Comparison of ENCODE assay signal across 8 cellular contexts in genomic region chr1:169529068-169529642, GRCh38. TPM values are rescaled to one million over a fixed set of nuclear protein-coding genes. Genes with fewer than 3 reads are reported as not detected.
A peak's percentile ranks its signal among the peaks of the same experiment; 100 is the strongest.
DNase-seq lines count a peak whose midpoint lies in the region; ATAC-seq, FAIRE-seq and TF ChIP-seq lines count a peak whose summit lies in the region.
"Had no signal": no experiment of that assay in that cellular context is flagged by ENCODE, and none has a peak within 500 bp of the region (broad histone marks: within the 10 kb centered on the region; RNA-seq: fewer than 3 reads in every experiment).

No MANE protein-coding gene starts in this region.

- no peaks in the 10 kb centered on the region for H3K9me3 ChIP-seq in small intestine (ENCODE audit: control insufficient read depth, low read depth)

- intact Hi-C loops in posterior vena cava (cut with DNase I) = no loop called here

- peaks cover 82% of the 10 kb centered on the region for H3K36me3 Mint-ChIP-seq in stimulated activated effector memory CD8-positive, alpha-beta T cell treated with anti-CD3 and anti-CD28 coated beads, Interleukin-12 subunit alpha, Interleukin-12 subunit beta, amount 100 ng/mL, for 72 hours
- H3K36me3 Mint-ChIP-seq in immature natural killer cell = no peaks in the 10 kb centered on the region

- whole genome bisulfite sequencing in small intestine, 3 donors = 8 to 24% (median 19%) methylated on average over 3 of the region's 3 CpGs

- no peak overlapping the region for H3K4me3 Mint-ChIP-seq in stimulated activated effector memory CD8-positive, alpha-beta T cell treated with anti-CD3 and anti-CD28 coated beads, Interleukin-12 subunit alpha, Interleukin-12 subunit beta, amount 100 ng/mL, for 72 hours
- no peak overlapping the region for H3K4me3 Mint-ChIP-seq in immature natural killer cell

- no peaks in the 10 kb centered on the region for H3K36me3 ChIP-seq in small intestine (ENCODE audit: control insufficient read depth in 2 of 2, insufficient read depth in 2 of 2, low read length in 2 of 2)

- H3K4me3 ChIP-seq in fibroblast of pulmonary artery (replicated peaks; ENCODE audit: low read depth, low read length) (no peak overlapping the region), small intestine (ENCODE audit: low read depth in 1 of 2, low read length in 2 of 2) (no peak overlapping the region)

- DNase-seq in NCI-H748 (lab: John Stamatoyannopoulos, UW; ENCODE audit: unreplicated experiment) = peak; percentile 78
- DNase-seq in fibroblast of pulmonary artery (ENCODE audit: low read depth) = peak; percentile 28
- peak; percentile 95 for DNase-seq in small intestine
- DNase-seq in stimulated activated effector memory CD8-positive, alpha-beta T cell treated with anti-CD3 and anti-CD28 coated beads, Interleukin-12 subunit alpha, Interleukin-12 subunit beta, amount 100 ng/mL, for 72 hours (ENCODE audit: low spot score in 2 of 2) = no peak
- no peak for DNase-seq in immature natural killer cell
- DNase-seq in posterior vena cava (ENCODE audit: low spot score) = no peak
- DNase-seq: NCI-H1092 treated with DMSO at 0.1 percent for 48 hours had no signal

- peak; percentile 28 for ATAC-seq in HG02610 (IDR thresholded peaks at IDR 0.05; ENCODE audit: unreplicated experiment)
- no peak for ATAC-seq in stimulated activated effector memory CD8-positive, alpha-beta T cell treated with anti-CD3 and anti-CD28 coated beads, Interleukin-12 subunit alpha, Interleukin-12 subunit beta, amount 100 ng/mL, for 72 hours

- peaks cover 4 to 8% of the 10 kb centered on the region in 2 donors for H3K4me1 ChIP-seq in small intestine (ENCODE audit: control insufficient read depth in 2 of 2, insufficient read depth in 1 of 2, low read depth in 1 of 2, low read length in 1 of 2)

- H3K27ac ChIP-seq in small intestine (ENCODE audit: low read depth in 1 of 2, low read length in 1 of 2) = peak overlapping the region in 1 of 2 donors; percentile 45

- no peaks in the 10 kb centered on the region for H3K9me3 Mint-ChIP-seq in stimulated activated effector memory CD8-positive, alpha-beta T cell treated with anti-CD3 and anti-CD28 coated beads, Interleukin-12 subunit alpha, Interleukin-12 subunit beta, amount 100 ng/mL, for 72 hours
- H3K9me3 Mint-ChIP-seq in immature natural killer cell = no peaks in the 10 kb centered on the region

- H3K4me1 Mint-ChIP-seq in stimulated activated effector memory CD8-positive, alpha-beta T cell treated with anti-CD3 and anti-CD28 coated beads, Interleukin-12 subunit alpha, Interleukin-12 subunit beta, amount 100 ng/mL, for 72 hours = no peaks in the 10 kb centered on the region
- H3K4me1 Mint-ChIP-seq in immature natural killer cell = peaks cover 1 to 5% of the 10 kb centered on the region in 2 donors

- no peak overlapping the region for H3K27ac Mint-ChIP-seq in stimulated activated effector memory CD8-positive, alpha-beta T cell treated with anti-CD3 and anti-CD28 coated beads, Interleukin-12 subunit alpha, Interleukin-12 subunit beta, amount 100 ng/mL, for 72 hours
- no peak overlapping the region for H3K27ac Mint-ChIP-seq in immature natural killer cell

- FAIRE-seq in small intestine (lab: Jason Lieb, UNC) = no peak

- H3K27me3 Mint-ChIP-seq in immature natural killer cell (ENCODE audit: low read depth in 3 of 3) = peaks cover 0 to 10% (median 3%) of the 10 kb centered on the region in 3 donors

- no peaks in the 10 kb centered on the region for H3K27me3 ChIP-seq in small intestine (ENCODE audit: control insufficient read depth in 2 of 2, insufficient read depth in 2 of 2, low read length in 2 of 2)

- no peak for TF ChIP-seq CTCF in fibroblast of pulmonary artery (IDR thresholded peaks at IDR 0.05; ENCODE audit: low read length, missing control alignments)

RNA-seq across cellular contexts. Expression of gene SLC19A2, which starts 43.4 kb away (rescaled TPM):
- polyA plus RNA-seq in small intestine = 10 to 100 TPM in 1 of 3 donors, 1 to 10 TPM in 2; 1.9 to 13.4 (median 5.1) TPM
- polyA plus RNA-seq in immature natural killer cell = 1 to 10 TPM in 1 of 3 donors, under 1 TPM in 2; 0.38 to 2.4 (median 0.51) TPM
- 10 to 100 TPM; 22.1 to 40.6 TPM for total RNA-seq in posterior vena cava

RNA-seq across cellular contexts. Expression of gene F5, which starts 57.1 kb away (rescaled TPM):
- polyA plus RNA-seq in small intestine (under 1 TPM in 2 of 3 donors, not detected in 1; under 0.01 to 0.36 TPM), immature natural killer cell (1 to 10 TPM in 1 of 3 donors, under 1 TPM in 2; 0.08 to 1.3 (median 0.09) TPM)
- total RNA-seq in posterior vena cava = 1 to 10 TPM in 1 of 2 donors, under 1 TPM in 1; 1.00 to 2.5 TPM

Comparison
In these comparisons a context has a peak if more than half of its experiments do, and no peak if none do; other contexts are left out.
1. DNase-seq: peak in NCI-H748 (single experiment), fibroblast of pulmonary artery (single experiment) and small intestine (single experiment); none in stimulated activated effector memory CD8-positive, alpha-beta T cell treated with anti-CD3 and anti-CD28 coated beads, Interleukin-12 subunit alpha, Interleukin-12 subunit beta, amount 100 ng/mL, for 72 hours (0 of 2), immature natural killer cell (0 of 3) and posterior vena cava (single experiment).